ENCODE assay signal across 8 cellular contexts in genomic region chr14:79278798-79279644, GRCh38.
DNase-seq lines count a peak whose midpoint lies in the region; ATAC-seq lines count a peak whose summit lies in the region.

No MANE protein-coding gene starts in this region.

- ATAC-seq in HG02885 (IDR thresholded peaks at IDR 0.05; ENCODE audit: poor library complexity, unreplicated experiment), result no peak

- H3K4me3 ChIP-seq in skeletal muscle tissue (ENCODE audit: low read length in 3 of 3), result peak overlapping the region; percentile 69 to 79 (median 78)

- no peaks in the 10 kb centered on the region for H3K9me3 ChIP-seq in skeletal muscle tissue (ENCODE audit: control insufficient read depth in 3 of 3, low read length in 3 of 3)

- no peaks in the 10 kb centered on the region for H3K4me1 Mint-ChIP-seq in T-helper 2 cell treated with Interferon-gamma antibody and Interleukin-4, amounts not matched to agents 5 μg/mL and 100 μg/mL, for 36 hours (ENCODE audit: low read depth)

- no peaks in the 10 kb centered on the region for H3K36me3 ChIP-seq in skeletal muscle tissue (ENCODE audit: control insufficient read depth in 3 of 3, insufficient read depth in 3 of 3, low read length in 3 of 3)

- DNase-seq in A172 (ENCODE audit: low spot score), result peak; percentile 76
- peak; percentile 82 for DNase-seq in H4 (ENCODE audit: low spot score)
- peak; percentile 95 for DNase-seq in NCI-H446 treated with DMSO at 0.1 percent for 48 hours (lab: John Stamatoyannopoulos, UW)
- DNase-seq in cerebellar nuclear complex (lab: John Stamatoyannopoulos, UW), result peak; percentile 92 to 95
- peak; percentile 50 for DNase-seq in inferior parietal cortex (ENCODE audit: extremely low spot score)
- no peak for DNase-seq in T-helper 2 cell treated with Interferon-gamma antibody and Interleukin-4, amounts not matched to agents 5 μg/mL and 100 μg/mL, for 36 hours (ENCODE audit: low spot score)

- no peaks in the 10 kb centered on the region for H3K9me3 Mint-ChIP-seq in T-helper 2 cell treated with Interferon-gamma antibody and Interleukin-4, amounts not matched to agents 5 μg/mL and 100 μg/mL, for 36 hours

- no peak overlapping the region for H3K27ac Mint-ChIP-seq in T-helper 2 cell treated with Interferon-gamma antibody and Interleukin-4, amounts not matched to agents 5 μg/mL and 100 μg/mL, for 36 hours

- peaks cover 50% of the 10 kb centered on the region for H3K27me3 Mint-ChIP-seq in T-helper 2 cell treated with Interferon-gamma antibody and Interleukin-4, amounts not matched to agents 5 μg/mL and 100 μg/mL, for 36 hours (ENCODE audit: low read depth)

- peaks cover 21 to 29% (median 26%) of the 10 kb centered on the region in 3 donors for H3K27me3 ChIP-seq in skeletal muscle tissue (ENCODE audit: control insufficient read depth in 3 of 3, insufficient read depth in 3 of 3, low read length in 3 of 3)

- no peak overlapping the region for H3K27ac ChIP-seq in skeletal muscle tissue (ENCODE audit: low read depth, low read length)

- peak overlapping the region in 2 of 3 donors; percentile 53 to 76 for H3K9ac ChIP-seq in skeletal muscle tissue (ENCODE audit: low read depth in 1 of 3, low read length in 3 of 3)

- H3K36me3 Mint-ChIP-seq in T-helper 2 cell treated with Interferon-gamma antibody and Interleukin-4, amounts not matched to agents 5 μg/mL and 100 μg/mL, for 36 hours (ENCODE audit: low read depth), result no peaks in the 10 kb centered on the region

- H3K4me3 Mint-ChIP-seq in T-helper 2 cell treated with Interferon-gamma antibody and Interleukin-4, amounts not matched to agents 5 μg/mL and 100 μg/mL, for 36 hours, result no peak overlapping the region

- peaks cover 15 to 24% (median 23%) of the 10 kb centered on the region in 3 donors for H3K4me1 ChIP-seq in skeletal muscle tissue (ENCODE audit: control insufficient read depth in 3 of 3, insufficient read depth in 3 of 3, low read length in 3 of 3)
